ENCODE assay signal across 15 cellular contexts in genomic region chr15:81289910-81290309, GRCh38.
"Had no signal": no experiment of that assay in that cellular context is flagged by ENCODE, and none has a peak within 500 bp of the region (broad histone marks: within the 10 kb centered on the region; RNA-seq: fewer than 3 reads in every experiment).

No MANE protein-coding gene starts in this region.

- ATAC-seq: mucosa of descending colon, upper lobe of right lung had no signal

- H3K4me3 ChIP-seq: mucosa of descending colon, sigmoid colon, upper lobe of right lung had no signal

- DNase-seq: activated CD4-positive, alpha-beta T cell treated with anti-CD3 and anti-CD28 coated beads, Interleukin-2, amount 50 U/mL, for 48 hours; activated CD8-positive, alpha-beta memory T cell treated with anti-CD3 and anti-CD28 coated beads, Interleukin-2, amount 50 U/mL, for 48 hours; activated naive CD4-positive, alpha-beta T cell treated with anti-CD3 and anti-CD28 coated beads, Interleukin-2, amount 50 U/mL, for 16 hours; brain microvascular endothelial cell; glutamatergic neuron; mammary epithelial cell; mucosa of descending colon; occipital lobe; sigmoid colon; stimulated activated CD4-positive, alpha-beta T cell treated with anti-CD3 and anti-CD28 coated beads, Interleukin-2, amount 100 ng/mL, for 24 hours; stimulated activated naive CD4-positive, alpha-beta T cell treated with Interleukin-2 at 50 U/mL for 16 hours; upper lobe of right lung had no signal

- H3K4me3 Mint-ChIP-seq: activated T-helper 1 cell treated with anti-CD3 and anti-CD28 coated beads, Interleukin-12 subunit alpha, Interleukin-12 subunit beta, Interleukin-2, Interleukin-4 antibody, amounts not matched to agents 30 ng/mL and 10 ng/mL and 1 ng/mL, durations not matched to agents 14 hours and 24 hours and 36 hours; nephron had no signal

- H3K27me3 ChIP-seq: brain microvascular endothelial cell, sigmoid colon, upper lobe of right lung had no signal

- H3K36me3 ChIP-seq: brain microvascular endothelial cell, sigmoid colon had no signal

- H3K27ac Mint-ChIP-seq: activated T-helper 1 cell treated with anti-CD3 and anti-CD28 coated beads, Interleukin-12 subunit alpha, Interleukin-12 subunit beta, Interleukin-2, Interleukin-4 antibody, amounts not matched to agents 30 ng/mL and 10 ng/mL and 1 ng/mL, durations not matched to agents 14 hours and 24 hours and 36 hours; nephron; progenitor cell of endocrine pancreas had no signal

- H3K4me1 ChIP-seq: sigmoid colon had no signal

- H3K9me3 ChIP-seq: mucosa of descending colon, sigmoid colon, upper lobe of right lung had no signal

- H3K27ac ChIP-seq: brain microvascular endothelial cell, sigmoid colon, upper lobe of right lung had no signal

- H3K9me3 Mint-ChIP-seq: nephron had no signal
